ENCODE assay signal across 8 cellular contexts in the genomic region with DNA sequence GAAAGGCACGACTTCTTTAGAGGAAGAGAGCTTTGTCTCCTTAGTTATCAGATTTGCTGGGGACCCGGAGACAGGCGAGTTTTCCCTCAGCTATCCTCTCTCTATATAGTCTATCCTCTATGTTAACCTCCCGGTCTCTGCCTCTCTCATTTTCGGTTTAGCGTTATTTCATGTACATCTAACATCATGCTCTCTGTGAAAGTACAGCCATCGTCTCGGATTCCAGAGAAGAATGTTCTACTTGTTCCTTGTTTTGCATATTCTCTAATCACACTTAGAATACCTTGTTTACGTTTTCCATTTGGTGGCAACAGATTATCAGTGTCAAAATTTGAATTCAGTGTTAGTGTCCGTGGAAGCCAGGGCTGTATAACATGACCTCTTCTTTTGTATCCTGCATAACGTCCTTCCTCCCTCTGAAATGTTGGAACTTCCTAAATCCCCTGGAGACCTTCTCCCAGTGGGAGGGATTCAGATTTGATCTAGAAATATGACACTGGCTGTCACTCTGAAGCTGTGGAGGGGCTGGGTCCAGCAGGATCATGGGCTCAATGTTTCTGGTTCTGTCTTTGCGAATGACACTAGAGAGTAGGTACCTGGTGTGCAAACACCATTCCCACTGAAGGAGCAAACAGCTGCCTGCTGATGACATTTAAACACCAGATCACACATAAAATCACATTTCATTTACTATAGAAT. TPM values are rescaled to one million over a fixed set of nuclear protein-coding genes. Genes with fewer than 3 reads are reported as not detected.
DNase-seq lines count a peak whose midpoint lies in the region; ATAC-seq, FAIRE-seq and TF ChIP-seq lines count a peak whose summit lies in the region.

No MANE protein-coding gene starts in this region.

- intact Hi-C loops in cardiac septum (cut with DNase I): loop anchor here (10.0 kb wide), 1 partner anchor 314 kb away; no protein-coding TSS in a partner anchor

- H3K9me3 ChIP-seq in cardiac muscle cell (ENCODE audit: low read depth) (no peaks in the 10 kb centered on the region), small intestine (ENCODE audit: control insufficient read depth, low read depth) (no peaks in the 10 kb centered on the region)

- H3K4me3 ChIP-seq in cardiac muscle cell: peak overlapping the region; percentile 63
- H3K4me3 ChIP-seq in iPS-11a (ENCODE audit: low read depth, low read length): peak overlapping the region; percentile 63
- peak overlapping the region; percentile 52 to 53 for H3K4me3 ChIP-seq in small intestine (ENCODE audit: low read depth in 1 of 2, low read length in 2 of 2)

- no peak overlapping the region for H3K27ac ChIP-seq in cardiac muscle cell
- peak overlapping the region in 1 of 2 donors; percentile 85 for H3K27ac ChIP-seq in small intestine (ENCODE audit: low read depth in 1 of 2, low read length in 1 of 2)

- H3K27ac Mint-ChIP-seq in activated naive CD8-positive, alpha-beta T cell: no peak overlapping the region

- peak; percentile 18 for ATAC-seq in HG03108 (IDR thresholded peaks at IDR 0.05; ENCODE audit: unreplicated experiment)

- peak overlapping the region; percentile 76 for H3K4me3 Mint-ChIP-seq in activated naive CD8-positive, alpha-beta T cell

- H3K36me3 ChIP-seq in cardiac muscle cell (no peaks in the 10 kb centered on the region), small intestine (ENCODE audit: control insufficient read depth in 2 of 2, insufficient read depth in 2 of 2, low read length in 2 of 2) (no peaks in the 10 kb centered on the region)

- DNase-seq in cardiac muscle cell (ENCODE audit: low read depth in 1 of 2, low spot score in 1 of 2) (peak in 1 of 2 donors; percentile 45), cardiac septum (ENCODE audit: low spot score) (no peak), small intestine (peak; percentile 23), germinal center (ENCODE audit: low spot score) (no peak)
- DNase-seq in stimulated activated CD4-positive, alpha-beta T cell treated with anti-CD3 and anti-CD28 coated beads, Interleukin-1b, Interleukin-23, amount 100 ng/mL, for 48 hours: no peak

- H3K36me3 Mint-ChIP-seq in activated naive CD8-positive, alpha-beta T cell: no peaks in the 10 kb centered on the region

- H3K27me3 ChIP-seq in cardiac muscle cell: peaks cover 6% of the 10 kb centered on the region
- H3K27me3 ChIP-seq in small intestine (ENCODE audit: control insufficient read depth in 2 of 2, insufficient read depth in 2 of 2, low read length in 2 of 2): no peaks in the 10 kb centered on the region

- TF ChIP-seq CTCF in cardiac muscle cell (IDR thresholded peaks at IDR 0.05; ENCODE audit: low read depth, low read length): no peak

- H3K4me1 ChIP-seq in cardiac muscle cell (ENCODE audit: low read depth): no peaks in the 10 kb centered on the region
- no peaks in the 10 kb centered on the region for H3K4me1 ChIP-seq in small intestine (ENCODE audit: control insufficient read depth in 2 of 2, insufficient read depth in 1 of 2, low read depth in 1 of 2, low read length in 1 of 2)

- peaks cover 7% of the 10 kb centered on the region for H3K4me1 Mint-ChIP-seq in activated naive CD8-positive, alpha-beta T cell (ENCODE audit: low read depth)

- no peaks in the 10 kb centered on the region for H3K9me3 Mint-ChIP-seq in activated naive CD8-positive, alpha-beta T cell (ENCODE audit: low read depth)

- 7 to 9% (median 8%) methylated on average over 12 of the region's 12 CpGs for WGBS in small intestine, 3 donors

- FAIRE-seq in small intestine (lab: Jason Lieb, UNC): no peak

- H3K27me3 Mint-ChIP-seq in activated naive CD8-positive, alpha-beta T cell: peaks cover 31% of the 10 kb centered on the region

RNA-seq across cellular contexts. Expression of gene CXCL3, which starts 0.7 kb away (rescaled TPM):
- not detected in 2 replicates for total RNA-seq in cardiac muscle cell
- 0.26 TPM in 1 of 2 replicates, not detected in the other for polyA plus RNA-seq in cardiac muscle cell
- total RNA-seq in cardiac septum: 0.43 TPM
- polyA plus RNA-seq in small intestine: 1 to 10 TPM in 1 of 3 donors, under 1 TPM in 1, not detected in 1; 0.89 to 5.6 TPM

RNA-seq across cellular contexts. Expression of gene CXCL5, which starts 40.7 kb away (rescaled TPM):
- total RNA-seq in cardiac muscle cell (not detected in 2 replicates), cardiac septum (0.16 TPM)
- polyA plus RNA-seq in cardiac muscle cell (not detected in 2 replicates), small intestine (1 to 10 TPM in 1 of 3 donors, not detected in 2; 1.8 TPM)

RNA-seq across cellular contexts. Expression of gene PPBP, which starts 51.2 kb away (rescaled TPM):
- total RNA-seq in cardiac muscle cell (not detected in 2 replicates), cardiac septum (1.9 TPM)
- polyA plus RNA-seq in cardiac muscle cell (not detected in 2 replicates), small intestine (not detected)

RNA-seq across cellular contexts. Expression of gene PF4, which starts 57.4 kb away (rescaled TPM):
- total RNA-seq in cardiac muscle cell (not detected in 2 replicates), cardiac septum (0.43 TPM)
- polyA plus RNA-seq in cardiac muscle cell (not detected in 2 replicates), small intestine (under 1 TPM in 1 of 3 donors, not detected in 2; 0.73 TPM)

RNA-seq across cellular contexts. Expression of gene CXCL2, which starts 59.8 kb away (rescaled TPM):
- total RNA-seq in cardiac muscle cell (not detected in 2 replicates), cardiac septum (4.1 TPM)
- polyA plus RNA-seq in cardiac muscle cell (not detected in 2 replicates), small intestine (10 to 100 TPM in 1 of 3 donors, 1 to 10 TPM in 2; 1.1 to 24.4 (median 3.8) TPM)
